ENCODE assay signal across 8 cellular contexts in genomic region chr16:15765880-15766279, GRCh38.
DNase-seq lines count a peak whose midpoint lies in the region; ATAC-seq and TF ChIP-seq lines count a peak whose summit lies in the region.

No MANE protein-coding gene starts in this region.

- ATAC-seq in GM18861 (IDR thresholded peaks at IDR 0.05; ENCODE audit: unreplicated experiment) = peak; percentile 85
- ATAC-seq in HG03175 (IDR thresholded peaks at IDR 0.05; ENCODE audit: unreplicated experiment) = peak; percentile 88
- ATAC-seq in activated naive CD4-positive, alpha-beta T cell treated with anti-CD3 and anti-CD28 coated beads, Interleukin-2, amount 50 U/mL, for 72 hours = peak; percentile 79 to 86
- peak; percentile 92 for ATAC-seq in gastrocnemius medialis

- TF ChIP-seq POLR2A in gastrocnemius medialis (IDR thresholded peaks at IDR 0.05) = no peak

- H3K27ac ChIP-seq in right atrium auricular region = no peak overlapping the region
- H3K27ac ChIP-seq in gastrocnemius medialis = no peak overlapping the region

- no peak overlapping the region for H3K4me3 ChIP-seq in right atrium auricular region
- no peak overlapping the region for H3K4me3 ChIP-seq in gastrocnemius medialis

- intact Hi-C loops in gastrocnemius medialis (cut with DNase I; ENCODE audit: low total_unique reads) = loop anchor here (1.0 to 10.0 kb wide), 3 partner anchors 56 to 429 kb away; no protein-coding TSS in a partner anchor

- H3K27ac Mint-ChIP-seq in activated naive CD4-positive, alpha-beta T cell treated with anti-CD3 and anti-CD28 coated beads, Interleukin-2, amount 50 U/mL, for 72 hours = no peak overlapping the region

- no peaks in the 10 kb centered on the region for H3K36me3 Mint-ChIP-seq in activated naive CD4-positive, alpha-beta T cell treated with anti-CD3 and anti-CD28 coated beads, Interleukin-2, amount 50 U/mL, for 72 hours

- peaks cover 0 to 11% of the 10 kb centered on the region in 2 donors for H3K4me1 ChIP-seq in right atrium auricular region
- no peaks in the 10 kb centered on the region for H3K4me1 ChIP-seq in gastrocnemius medialis

- in situ Hi-C loops in Caki2 (cut with HindIII; ENCODE audit: low pct_unique_long_range_greater_than_20kb, low sequenced_read_pairs) (no loop called here), gastrocnemius medialis (cut with MboI; ENCODE audit: low sequenced_read_pairs in 4 of 4) (loop anchor here in 2 of 4 donors (5.0 to 25.0 kb wide), 2 partner anchors 56 to 346 kb away; no protein-coding TSS in a partner anchor)

- H3K36me3 ChIP-seq in right atrium auricular region = no peaks in the 10 kb centered on the region
- H3K36me3 ChIP-seq in gastrocnemius medialis = no peaks in the 10 kb centered on the region

- H3K9me3 ChIP-seq in right atrium auricular region (no peaks in the 10 kb centered on the region), gastrocnemius medialis (no peaks in the 10 kb centered on the region)

- H3K27me3 ChIP-seq in right atrium auricular region (no peaks in the 10 kb centered on the region), gastrocnemius medialis (no peaks in the 10 kb centered on the region)

- peak; percentile 41 for DNase-seq in Caki2 (ENCODE audit: low read depth)
- peak; percentile 13 for DNase-seq in NCI-H774 (lab: John Stamatoyannopoulos, UW)
- DNase-seq in activated naive CD4-positive, alpha-beta T cell treated with anti-CD3 and anti-CD28 coated beads, Interleukin-2, amount 50 U/mL, for 72 hours (ENCODE audit: low spot score in 2 of 2) = peak in 1 of 2 donors; percentile 37
- no peak for DNase-seq in right atrium auricular region (ENCODE audit: low spot score)
- peak; percentile 17 to 46 for DNase-seq in gastrocnemius medialis
- no peak for DNase-seq in mesenteric fat pad (ENCODE audit: low spot score)

- H3K9me3 Mint-ChIP-seq in activated naive CD4-positive, alpha-beta T cell treated with anti-CD3 and anti-CD28 coated beads, Interleukin-2, amount 50 U/mL, for 72 hours = no peaks in the 10 kb centered on the region

- TF ChIP-seq CTCF in right atrium auricular region (IDR thresholded peaks at IDR 0.05) (peak; percentile 46 to 80), gastrocnemius medialis (IDR thresholded peaks at IDR 0.05 in 4 of 5, conservative IDR thresholded peaks at IDR 0.05 in 1 of 5) (peak; percentile 48 to 85 (median 67))

Comparison
In these comparisons a context has a peak if more than half of its experiments do, and no peak if none do; other contexts are left out.
1. DNase-seq: peak in Caki2 (single experiment), NCI-H774 (single experiment) and gastrocnemius medialis (2 of 2); none in right atrium auricular region (single experiment) and mesenteric fat pad (single experiment).
2. Peak in every context shown above with its lines, with median percentiles within 50 percentile points of each other: ATAC-seq.